ENCODE assay signal across 12 cellular contexts in genomic region chr17:10120113-10120485, GRCh38.
DNase-seq lines count a peak whose midpoint lies in the region; ATAC-seq and TF ChIP-seq lines count a peak whose summit lies in the region.
"Had no signal": no experiment of that assay in that cellular context is flagged by ENCODE, and none has a peak within 500 bp of the region (broad histone marks: within the 10 kb centered on the region; RNA-seq: fewer than 3 reads in every experiment).

No MANE protein-coding gene starts in this region.

- H3K27ac Mint-ChIP-seq in CD14-positive monocyte: peak overlapping the region; percentile 95 to 100 (median 99)
- peak overlapping the region; percentile 59 for H3K27ac Mint-ChIP-seq in activated B cell treated with CpG ODN at 0.5 μM for 24 hours
- H3K27ac Mint-ChIP-seq in natural killer cell: peak overlapping the region; percentile 99 to 100
- H3K27ac Mint-ChIP-seq in T-helper 17 cell: no peak overlapping the region

- no peak for DNase-seq in CD14-positive monocyte (ENCODE audit: low spot score)
- DNase-seq in Jurkat, Clone E6-1 (ENCODE audit: low read depth, low spot score): no peak
- DNase-seq in activated B cell treated with CpG ODN at 0.5 μM for 24 hours: no peak
- no peak for DNase-seq in natural killer cell
- DNase-seq in T-helper 17 cell: no peak
- DNase-seq in stimulated activated CD4-positive, alpha-beta T cell treated with anti-CD3 and anti-CD28 coated beads, Interleukin-2, amount 100 ng/mL, for 24 hours: no peak
- no peak for DNase-seq in ecto neural progenitor cell (ENCODE audit: low spot score)
- DNase-seq: HCEC 1CT, SK-N-SH had no signal

- peak overlapping the region; percentile 32 for H3K4me3 ChIP-seq in Jurkat, Clone E6-1 (ENCODE audit: low read length)

- peak overlapping the region; percentile 71 to 83 for H3K4me3 Mint-ChIP-seq in CD14-positive monocyte
- H3K4me3 Mint-ChIP-seq in activated B cell treated with CpG ODN at 0.5 μM for 24 hours: peak overlapping the region; percentile 35
- H3K4me3 Mint-ChIP-seq in natural killer cell: peak overlapping the region; percentile 83
- no peak overlapping the region for H3K4me3 Mint-ChIP-seq in T-helper 17 cell
- H3K4me3 Mint-ChIP-seq: memory B cell had no signal

- CTCF ChIA-PET in activated B cell treated with CpG ODN at 0.5 μM for 24 hours (lab: Charles Lee): interaction anchor here (0.8 to 1.7 kb wide), 2 partner anchors 46 to 107 kb away, joined by 3 to 9 read pairs; no protein-coding TSS in a partner anchor

- H3K9me3 ChIP-seq in T-helper 17 cell (ENCODE audit: control insufficient read depth, low read length, poor library complexity, severe bottlenecking): no peaks in the 10 kb centered on the region
- H3K9me3 ChIP-seq: SK-N-SH had no signal

- POLR2A ChIA-PET in activated B cell treated with CpG ODN at 0.5 μM for 24 hours (lab: Charles Lee): interaction anchor here (0.6 to 1.7 kb wide), 7 partner anchors 27 to 107 kb away, joined by 3 to 9 read pairs (median 6); no protein-coding TSS in a partner anchor

- TF ChIP-seq CTCF in CD14-positive monocyte (IDR thresholded peaks at IDR 0.05): no peak
- no peak for TF ChIP-seq CTCF in activated B cell treated with CpG ODN at 0.5 μM for 24 hours (IDR thresholded peaks at IDR 0.05)
- no peak for TF ChIP-seq CTCF in natural killer cell (IDR thresholded peaks at IDR 0.05)

- H3K27me3 Mint-ChIP-seq in CD14-positive monocyte (ENCODE audit: low read depth in 3 of 3) (peaks cover 0 to 2% (median 0%) of the 10 kb centered on the region in 3 donors), activated B cell treated with CpG ODN at 0.5 μM for 24 hours (peaks cover 2% of the 10 kb centered on the region), natural killer cell (ENCODE audit: low read depth in 2 of 2) (no peaks in the 10 kb centered on the region), T-helper 17 cell (peaks cover 51% of the 10 kb centered on the region)

- H3K9me3 Mint-ChIP-seq in CD14-positive monocyte (no peaks in the 10 kb centered on the region), activated B cell treated with CpG ODN at 0.5 μM for 24 hours (no peaks in the 10 kb centered on the region), natural killer cell (no peaks in the 10 kb centered on the region)
- H3K9me3 Mint-ChIP-seq: memory B cell had no signal

- H3K36me3 Mint-ChIP-seq in CD14-positive monocyte (peaks cover 0 to 4% of the 10 kb centered on the region in 2 donors), activated B cell treated with CpG ODN at 0.5 μM for 24 hours (ENCODE audit: low read depth) (no peaks in the 10 kb centered on the region), natural killer cell (no peaks in the 10 kb centered on the region), T-helper 17 cell (ENCODE audit: low read depth) (no peaks in the 10 kb centered on the region)
- H3K36me3 Mint-ChIP-seq: CD4-positive, CD25-positive, alpha-beta regulatory T cell; memory B cell had no signal

- intact Hi-C loops in CD14-positive monocyte (cut with micrococcal nuclease): no loop called here
- intact Hi-C loops in activated B cell treated with CpG ODN at 0.5 μM for 24 hours (cut with micrococcal nuclease): no loop called here
- intact Hi-C loops in natural killer cell (cut with micrococcal nuclease): no loop called here

- H3K4me1 Mint-ChIP-seq in CD14-positive monocyte (peaks cover 82% of the 10 kb centered on the region), activated B cell treated with CpG ODN at 0.5 μM for 24 hours (peaks cover 78% of the 10 kb centered on the region), natural killer cell (peaks cover 68 to 90% of the 10 kb centered on the region in 2 donors), T-helper 17 cell (peaks cover 8% of the 10 kb centered on the region)

- ATAC-seq in activated B cell treated with CpG ODN at 0.5 μM for 24 hours (ENCODE audit: low read depth): no peak
- no peak for ATAC-seq in natural killer cell
- no peak for ATAC-seq in T-helper 17 cell
- ATAC-seq in HG03520 (IDR thresholded peaks at IDR 0.05; ENCODE audit: unreplicated experiment): no peak
